In the genomic region with DNA sequence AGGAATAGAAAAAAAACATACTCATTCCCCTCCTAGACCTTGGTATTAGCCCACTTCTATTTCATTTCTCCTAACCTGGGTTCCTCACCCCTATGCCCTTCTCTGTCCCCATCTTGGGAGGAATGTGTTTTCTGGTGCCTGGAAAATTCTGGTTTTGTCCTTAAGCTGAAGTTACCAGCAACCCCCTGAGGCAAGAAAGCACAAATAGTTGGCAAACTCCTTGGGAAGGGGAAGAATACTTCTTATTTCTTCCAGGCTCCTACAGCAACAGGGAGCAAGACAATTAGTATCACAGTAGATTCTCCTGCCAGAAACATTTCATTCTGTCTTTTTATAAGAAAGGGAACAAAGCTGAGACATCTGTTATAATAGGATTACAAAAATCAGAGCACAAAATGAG, we compare ENCODE assay signal across 26 cellular contexts.
"Had no signal": no experiment of that assay in that cellular context is flagged by ENCODE, and none has a peak within 500 bp of the region (broad histone marks: within the 10 kb centered on the region; RNA-seq: fewer than 3 reads in every experiment).

No MANE protein-coding gene starts in this region.

- H3K27ac Mint-ChIP-seq: activated CD4-positive, alpha-beta T cell treated with anti-CD3 and anti-CD28 coated beads for 36 hours; activated naive CD4-positive, alpha-beta T cell treated with anti-CD3 and anti-CD28 coated beads for 36 hours; natural killer cell treated with Interleukin-12 subunit alpha and Interleukin-12 subunit beta and Interleukin-15 and Interleukin-18, amount 100 ng/mL, for 72 hours; stimulated activated naive B cell treated with anti-CD40 and anti-IgM and Interleukin-4, amounts not matched to agents 10 μg/mL and 1 μg/mL and 100 μg/mL, for 72 hours had no signal

- H3K9me3 Mint-ChIP-seq: activated naive CD4-positive, alpha-beta T cell treated with anti-CD3 and anti-CD28 coated beads for 36 hours; stimulated activated naive B cell treated with anti-CD40 and anti-IgM and Interleukin-4, amounts not matched to agents 10 μg/mL and 1 μg/mL and 100 μg/mL, for 72 hours had no signal

- H3K4me1 ChIP-seq: breast epithelium, parathyroid adenoma, psoas muscle, stomach, upper lobe of right lung had no signal

- H3K9ac ChIP-seq: parathyroid adenoma had no signal

- H3K4me3 Mint-ChIP-seq: activated CD4-positive, alpha-beta T cell treated with anti-CD3 and anti-CD28 coated beads for 36 hours; activated naive CD4-positive, alpha-beta T cell treated with anti-CD3 and anti-CD28 coated beads for 36 hours; central memory CD8-positive, alpha-beta T cell; natural killer cell treated with Interleukin-12 subunit alpha and Interleukin-12 subunit beta and Interleukin-15 and Interleukin-18, amount 100 ng/mL, for 72 hours; stimulated activated naive B cell treated with anti-CD40 and anti-IgM and Interleukin-4, amounts not matched to agents 10 μg/mL and 1 μg/mL and 100 μg/mL, for 72 hours had no signal

- H3K9me3 ChIP-seq: breast epithelium, esophagus squamous epithelium, mucosa of descending colon, neutrophil, psoas muscle, stomach, tibial artery, upper lobe of right lung had no signal

- H3K79me2 ChIP-seq: parathyroid adenoma had no signal

- H3K27me3 Mint-ChIP-seq: activated CD4-positive, alpha-beta T cell treated with anti-CD3 and anti-CD28 coated beads for 36 hours; central memory CD8-positive, alpha-beta T cell; natural killer cell treated with Interleukin-12 subunit alpha and Interleukin-12 subunit beta and Interleukin-15 and Interleukin-18, amount 100 ng/mL, for 72 hours had no signal

- DNase-seq: activated CD4-positive, alpha-beta T cell treated with anti-CD3 and anti-CD28 coated beads for 36 hours; activated CD4-positive, alpha-beta T cell treated with anti-CD3 and anti-CD28 coated beads, Interleukin-2, amount 50 U/mL, for 4 hours; activated CD4-positive, CD25-positive, alpha-beta regulatory T cell; activated effector memory CD4-positive, alpha-beta T cell treated with Interleukin-2 at 50 U/mL for 16 hours; activated naive CD4-positive, alpha-beta T cell treated with anti-CD3 and anti-CD28 coated beads for 36 hours; activated T-cell treated with anti-CD3 and anti-CD28 coated beads for 4 hours; amygdala; effector CD8-positive, alpha-beta T cell; esophagus squamous epithelium; left colon; mesenchymal stem cell; mucosa of descending colon; psoas muscle; right cardiac atrium; stimulated activated CD4-positive, alpha-beta T cell treated with anti-CD3 and anti-CD28 coated beads, Interleukin-15, amount 100 ng/mL, for 24 hours; stimulated activated CD4-positive, alpha-beta T cell treated with anti-CD3 and anti-CD28 coated beads, Interleukin-2, amount 100 ng/mL, for 24 hours; stimulated activated naive B cell treated with anti-CD40 and anti-IgM and Interleukin-4, amounts not matched to agents 10 μg/mL and 1 μg/mL and 100 μg/mL, for 72 hours; stomach; tibial artery; upper lobe of right lung had no signal

- H3K4me1 Mint-ChIP-seq: activated CD4-positive, alpha-beta T cell treated with anti-CD3 and anti-CD28 coated beads for 36 hours; central memory CD8-positive, alpha-beta T cell; stimulated activated naive B cell treated with anti-CD40 and anti-IgM and Interleukin-4, amounts not matched to agents 10 μg/mL and 1 μg/mL and 100 μg/mL, for 72 hours had no signal

- H3K36me3 ChIP-seq: breast epithelium, neutrophil, upper lobe of right lung had no signal

- H3K27ac ChIP-seq: breast epithelium, epithelial cell of prostate, esophagus squamous epithelium, neutrophil, parathyroid adenoma, psoas muscle, stomach, tibial artery, upper lobe of right lung had no signal

- H2AFZ ChIP-seq: parathyroid adenoma had no signal

- H3K27me3 ChIP-seq: breast epithelium, esophagus squamous epithelium, neutrophil, stomach, tibial artery, upper lobe of right lung had no signal

- H3K4me3 ChIP-seq: breast epithelium, esophagus squamous epithelium, mucosa of descending colon, psoas muscle, stomach, tibial artery, upper lobe of right lung had no signal

- H3K36me3 Mint-ChIP-seq: natural killer cell treated with Interleukin-12 subunit alpha and Interleukin-12 subunit beta and Interleukin-15 and Interleukin-18, amount 100 ng/mL, for 72 hours; stimulated activated naive B cell treated with anti-CD40 and anti-IgM and Interleukin-4, amounts not matched to agents 10 μg/mL and 1 μg/mL and 100 μg/mL, for 72 hours had no signal
